Comparison of ENCODE assay signal across 24 cellular contexts in genomic region chr2:375947-376307, GRCh38.
"Had no signal": no experiment of that assay in that cellular context is flagged by ENCODE, and none has a peak within 500 bp of the region (broad histone marks: within the 10 kb centered on the region; RNA-seq: fewer than 3 reads in every experiment).

No MANE protein-coding gene starts in this region.

- H3K27ac Mint-ChIP-seq: activated B cell treated with CpG ODN at 0.5 μM for 24 hours; activated CD4-positive, alpha-beta T cell treated with anti-CD3 and anti-CD28 coated beads for 36 hours; activated naive CD8-positive, alpha-beta T cell; activated T-cell treated with anti-CD3 and anti-CD28 coated beads, Interleukin-2, amount 50 U/mL, for 24 hours; activated T-helper 17 cell treated with anti-CD3 and anti-CD28 coated beads, Interleukin-2, amount 50 U/mL, for 72 hours; naive B cell; neural progenitor cell; stimulated activated naive B cell treated with anti-CD40 and anti-IgM and Interleukin-4, amounts not matched to agents 10 μg/mL and 1 μg/mL and 100 μg/mL, for 72 hours; T-helper 17 cell had no signal

- H3K27ac ChIP-seq: cardiac muscle cell, esophagus squamous epithelium, gastrocnemius medialis, heart left ventricle, lower lobe of right lung, neural progenitor cell, sigmoid colon, transverse colon had no signal

- H3K4me3 Mint-ChIP-seq: activated B cell treated with CpG ODN at 0.5 μM for 24 hours; activated CD4-positive, alpha-beta T cell treated with anti-CD3 and anti-CD28 coated beads for 36 hours; activated naive CD8-positive, alpha-beta T cell; activated T-cell treated with anti-CD3 and anti-CD28 coated beads, Interleukin-2, amount 50 U/mL, for 24 hours; activated T-helper 17 cell treated with anti-CD3 and anti-CD28 coated beads, Interleukin-2, amount 50 U/mL, for 72 hours; naive B cell; neural progenitor cell; stimulated activated naive B cell treated with anti-CD40 and anti-IgM and Interleukin-4, amounts not matched to agents 10 μg/mL and 1 μg/mL and 100 μg/mL, for 72 hours; T-helper 17 cell had no signal

- H3K36me3 ChIP-seq: adrenal gland, cardiac muscle cell, esophagus squamous epithelium, gastrocnemius medialis, heart left ventricle, lower lobe of right lung, neural progenitor cell, sigmoid colon, transverse colon had no signal

- H3K9me3 ChIP-seq: adrenal gland, gastrocnemius medialis had no signal

- H3K36me3 Mint-ChIP-seq: stimulated activated naive B cell treated with anti-CD40 and anti-IgM and Interleukin-4, amounts not matched to agents 10 μg/mL and 1 μg/mL and 100 μg/mL, for 72 hours had no signal

- H3K4me1 ChIP-seq: adrenal gland, gastrocnemius medialis, heart left ventricle, lower lobe of right lung, neural progenitor cell, sigmoid colon, transverse colon had no signal

- DNase-seq: activated B cell treated with CpG ODN at 0.5 μM for 24 hours; activated CD4-positive, alpha-beta T cell treated with anti-CD3 and anti-CD28 coated beads for 36 hours; activated CD4-positive, alpha-beta T cell treated with anti-CD3 and anti-CD28 coated beads, Interleukin-2, amount 50 U/mL, for 4 hours; activated CD8-positive, alpha-beta memory T cell treated with anti-CD3 and anti-CD28 coated beads for 24 hours; activated CD8-positive, alpha-beta memory T cell treated with anti-CD3 and anti-CD28 coated beads, Interleukin-2, amount 50 U/mL, for 4 hours; activated T-cell treated with anti-CD3 and anti-CD28 coated beads, Interleukin-2, amount 50 U/mL, for 24 hours; adrenal gland; esophagus squamous epithelium; gastrocnemius medialis; heart left ventricle; islet precursor cell; lower lobe of right lung; naive B cell; sigmoid colon; stimulated activated CD4-positive, alpha-beta T cell treated with anti-CD3 and anti-CD28 coated beads, Interleukin-15, amount 100 ng/mL, for 24 hours; stimulated activated naive B cell treated with anti-CD40 and anti-IgM and Interleukin-4, amounts not matched to agents 10 μg/mL and 1 μg/mL and 100 μg/mL, for 72 hours; SW 1271; T-helper 17 cell; transverse colon had no signal

- H3K27me3 ChIP-seq: adrenal gland, cardiac muscle cell, gastrocnemius medialis, neural progenitor cell, transverse colon had no signal

- ATAC-seq: activated CD4-positive, alpha-beta T cell treated with anti-CD3 and anti-CD28 coated beads for 36 hours; activated T-helper 17 cell treated with anti-CD3 and anti-CD28 coated beads, Interleukin-2, amount 50 U/mL, for 72 hours; gastrocnemius medialis; heart left ventricle; lower lobe of right lung; stimulated activated naive B cell treated with anti-CD40 and anti-IgM and Interleukin-4, amounts not matched to agents 10 μg/mL and 1 μg/mL and 100 μg/mL, for 72 hours; T-helper 17 cell had no signal

- H3K4me1 Mint-ChIP-seq: activated B cell treated with CpG ODN at 0.5 μM for 24 hours; activated CD4-positive, alpha-beta T cell treated with anti-CD3 and anti-CD28 coated beads for 36 hours; activated T-helper 17 cell treated with anti-CD3 and anti-CD28 coated beads, Interleukin-2, amount 50 U/mL, for 72 hours; naive B cell; neural progenitor cell; stimulated activated naive B cell treated with anti-CD40 and anti-IgM and Interleukin-4, amounts not matched to agents 10 μg/mL and 1 μg/mL and 100 μg/mL, for 72 hours; T-helper 17 cell had no signal

- H3K4me3 ChIP-seq: adrenal gland, cardiac muscle cell, esophagus squamous epithelium, gastrocnemius medialis, heart left ventricle, lower lobe of right lung, neural progenitor cell, sigmoid colon, smooth muscle cell, transverse colon had no signal
